7 cellular contexts compared by ENCODE assay signal in the genomic region with DNA sequence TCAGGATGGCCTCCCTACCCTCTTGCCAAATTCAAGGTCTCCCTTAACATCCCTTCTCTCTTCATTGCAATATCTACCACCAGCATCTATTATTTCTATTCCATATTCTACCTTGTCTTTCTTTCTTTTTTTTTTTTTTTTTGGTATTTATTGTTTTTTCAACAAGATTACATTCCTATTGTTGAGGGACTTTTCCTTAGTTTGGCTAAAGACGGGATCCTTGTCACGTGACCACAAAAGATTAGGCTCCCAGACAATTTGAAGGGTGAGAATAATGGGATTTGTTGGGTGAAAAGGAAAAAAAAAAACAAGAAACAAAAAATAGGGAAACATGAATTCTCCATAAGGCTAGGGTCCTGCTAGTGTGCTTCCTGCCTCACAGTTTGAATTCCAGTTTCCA.
"Had no signal": no experiment of that assay in that cellular context is flagged by ENCODE, and none has a peak within 500 bp of the region (broad histone marks: within the 10 kb centered on the region; RNA-seq: fewer than 3 reads in every experiment).

No MANE protein-coding gene starts in this region.

- H3K36me3 Mint-ChIP-seq: IgD-negative memory B cell had no signal

- H3K27ac ChIP-seq: HL-60, KMS-11 had no signal

- H3K4me2 ChIP-seq: KMS-11 had no signal

- H3K27ac Mint-ChIP-seq: IgD-negative memory B cell had no signal

- DNase-seq: IMR-90, KBM-7, KG1 had no signal

- H3K27me3 Mint-ChIP-seq: IgD-negative memory B cell had no signal

- H3K9ac ChIP-seq: KMS-11 had no signal

- H3K9me3 Mint-ChIP-seq: IgD-negative memory B cell had no signal

- H3K4me3 Mint-ChIP-seq: IgD-negative memory B cell had no signal

- FAIRE-seq: HTR-8/SVneo had no signal
